In genomic region chr2:237162959-237163358, GRCh38 we compare ENCODE assay signal across 27 cellular contexts.
"Had no signal": no experiment of that assay in that cellular context is flagged by ENCODE, and none has a peak within 500 bp of the region (broad histone marks: within the 10 kb centered on the region; RNA-seq: fewer than 3 reads in every experiment).

No MANE protein-coding gene starts in this region.

- H3K4me3 ChIP-seq: body of pancreas, gastroesophageal sphincter, hepatocyte, thoracic aorta had no signal

- H3K4me1 ChIP-seq: body of pancreas had no signal

- ATAC-seq: activated CD8-positive, alpha-beta memory T cell treated with anti-CD3 and anti-CD28 coated beads, Interleukin-2, amount 10 ng/mL, durations not matched to agents 7 days and 5 days; activated T-cell treated with anti-CD3 and anti-CD28 coated beads, Interleukin-2, amount 50 U/mL, for 72 hours; body of pancreas; gastroesophageal sphincter; naive thymus-derived CD8-positive, alpha-beta T cell; right cardiac atrium had no signal

- H3K4me3 Mint-ChIP-seq: activated CD4-positive, alpha-beta memory T cell treated with anti-CD3 and anti-CD28 coated beads, Interleukin-2, amount 10 ng/mL, durations not matched to agents 7 days and 5 days; activated CD4-positive, alpha-beta T cell treated with anti-CD3 and anti-CD28 coated beads, Interleukin-2, amount 10 ng/mL, durations not matched to agents 24 days and 14 days; activated CD8-positive, alpha-beta memory T cell treated with anti-CD3 and anti-CD28 coated beads, Interleukin-2, amount 10 ng/mL, durations not matched to agents 7 days and 5 days; activated naive CD8-positive, alpha-beta T cell; activated T-cell treated with anti-CD3 and anti-CD28 coated beads, Interleukin-2, amount 50 U/mL, for 72 hours; naive thymus-derived CD8-positive, alpha-beta T cell; neural crest cell; type B pancreatic cell had no signal

- H3K36me3 ChIP-seq: gastroesophageal sphincter, thoracic aorta, WERI-Rb-1 had no signal

- DNase-seq: activated CD4-positive, alpha-beta memory T cell treated with anti-CD3 and anti-CD28 coated beads, Interleukin-2, amount 10 ng/mL, durations not matched to agents 7 days and 5 days; activated CD4-positive, alpha-beta T cell treated with anti-CD3 and anti-CD28 coated beads, Interleukin-2, amount 10 ng/mL, durations not matched to agents 24 days and 14 days; activated CD4-positive, CD25-positive, alpha-beta regulatory T cell treated with anti-CD3 and anti-CD28 coated beads, Interleukin-2, amount 50 U/mL, for 72 hours; activated CD8-positive, alpha-beta memory T cell treated with anti-CD3 and anti-CD28 coated beads, Interleukin-2, amount 10 ng/mL, durations not matched to agents 7 days and 5 days; activated naive CD4-positive, alpha-beta T cell; activated T-cell treated with anti-CD3 and anti-CD28 coated beads, Interleukin-2, amount 50 U/mL, for 72 hours; anterior cingulate cortex; body of pancreas; effector CD8-positive, alpha-beta T cell; erythroblast; islet precursor cell; mammary epithelial cell; midbrain; naive thymus-derived CD8-positive, alpha-beta T cell; nucleus accumbens; right cardiac atrium; stimulated activated CD4-positive, alpha-beta T cell treated with anti-CD3 and anti-CD28 coated beads, Interleukin-2, amount 100 ng/mL, for 48 hours; stimulated activated naive CD4-positive, alpha-beta T cell treated with Interleukin-2 at 50 U/mL for 16 hours; T-helper 9 cell; WERI-Rb-1 had no signal

- H3K9me3 ChIP-seq: body of pancreas, gastroesophageal sphincter, thoracic aorta had no signal

- H3K27me3 ChIP-seq: body of pancreas, gastroesophageal sphincter, hepatocyte had no signal

- H3K27ac Mint-ChIP-seq: activated CD4-positive, alpha-beta memory T cell treated with anti-CD3 and anti-CD28 coated beads, Interleukin-2, amount 10 ng/mL, durations not matched to agents 7 days and 5 days; activated CD4-positive, alpha-beta T cell treated with anti-CD3 and anti-CD28 coated beads, Interleukin-2, amount 10 ng/mL, durations not matched to agents 24 days and 14 days; activated CD8-positive, alpha-beta memory T cell treated with anti-CD3 and anti-CD28 coated beads, Interleukin-2, amount 10 ng/mL, durations not matched to agents 7 days and 5 days; activated T-cell treated with anti-CD3 and anti-CD28 coated beads, Interleukin-2, amount 50 U/mL, for 72 hours; naive thymus-derived CD8-positive, alpha-beta T cell; type B pancreatic cell had no signal

- H3K79me2 ChIP-seq: hepatocyte had no signal

- H3K9me3 Mint-ChIP-seq: activated T-cell treated with anti-CD3 and anti-CD28 coated beads, Interleukin-2, amount 50 U/mL, for 72 hours had no signal

- H3K36me3 Mint-ChIP-seq: activated CD8-positive, alpha-beta memory T cell treated with anti-CD3 and anti-CD28 coated beads, Interleukin-2, amount 10 ng/mL, durations not matched to agents 7 days and 5 days; naive thymus-derived CD8-positive, alpha-beta T cell had no signal

- H3K4me2 ChIP-seq: hepatocyte had no signal

- H2AFZ ChIP-seq: hepatocyte had no signal

- FAIRE-seq: colon had no signal

- H3K27ac ChIP-seq: body of pancreas, thoracic aorta, WERI-Rb-1 had no signal
